ENCODE assay signal across 15 cellular contexts in the genomic region with DNA sequence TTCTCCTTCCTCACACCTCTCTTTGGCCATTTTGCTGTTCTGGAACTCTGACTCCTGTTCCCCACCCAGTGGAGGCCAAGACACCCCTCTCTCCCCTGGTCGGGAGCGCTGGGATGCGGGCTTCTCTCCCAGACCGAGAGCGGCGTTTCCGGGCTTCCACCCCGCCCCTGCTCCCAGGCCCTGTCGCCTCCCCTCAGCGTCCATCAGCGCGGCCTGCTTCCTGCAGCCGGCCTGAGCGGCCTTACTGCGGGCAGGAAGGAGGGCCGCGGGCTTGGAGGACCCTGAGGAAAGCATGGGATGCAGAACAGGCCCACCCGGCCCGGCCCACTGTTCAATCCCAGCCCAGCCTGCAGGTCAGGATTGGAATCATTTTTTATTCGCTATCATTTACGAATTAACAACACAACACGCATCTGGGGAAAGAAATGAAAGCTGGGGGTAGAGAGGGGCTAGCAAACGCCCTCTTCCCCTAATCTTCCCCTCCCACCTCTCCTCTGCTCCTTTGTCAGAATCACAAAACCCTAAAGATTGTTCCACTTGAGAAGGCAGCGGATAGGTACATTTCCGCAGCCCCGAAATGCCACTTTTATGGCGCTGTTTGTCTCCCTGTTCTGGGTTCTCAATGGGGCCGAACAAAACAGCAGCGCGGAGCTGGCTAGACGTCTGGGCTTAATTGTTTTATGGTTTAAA. TPM values are rescaled to one million over a fixed set of nuclear protein-coding genes. Genes with fewer than 3 reads are reported as not detected.
DNase-seq lines count a peak whose midpoint lies in the region; ATAC-seq and TF ChIP-seq lines count a peak whose summit lies in the region.
"Had no signal": no experiment of that assay in that cellular context is flagged by ENCODE, and none has a peak within 500 bp of the region (broad histone marks: within the 10 kb centered on the region; RNA-seq: fewer than 3 reads in every experiment).

No MANE protein-coding gene starts in this region.

- peaks cover 6% of the 10 kb centered on the region for H3K36me3 Mint-ChIP-seq in Caco-2 (ENCODE audit: insufficient read depth, unreplicated experiment)
- H3K36me3 Mint-ChIP-seq: activated naive CD8-positive, alpha-beta T cell treated with anti-CD3 and anti-CD28 coated beads for 36 hours; CD8-positive, alpha-beta T cell had no signal

- H3K79me1 ChIP-seq in neuronal stem cell (ENCODE audit: low read depth, low read length) = peaks cover 2% of the 10 kb centered on the region

- no peak for TF ChIP-seq CTCF in Caco-2 (IDR thresholded peaks at IDR 0.05; ENCODE audit: insufficient read depth in 1 of 2, low read depth in 1 of 2, low read length in 1 of 2, severe bottlenecking in 1 of 2, unreplicated experiment in 1 of 2)
- no peak for TF ChIP-seq CTCF in epithelial cell of proximal tubule (conservative IDR thresholded peaks at IDR 0.05; ENCODE audit: low read depth, low read length)

- H3K27ac Mint-ChIP-seq in Caco-2 (ENCODE audit: unreplicated experiment) = no peak overlapping the region
- H3K27ac Mint-ChIP-seq: activated naive CD8-positive, alpha-beta T cell treated with anti-CD3 and anti-CD28 coated beads for 36 hours; CD8-positive, alpha-beta T cell had no signal

- no peaks in the 10 kb centered on the region for H3K27me3 ChIP-seq in Caco-2 (replicated peaks; ENCODE audit: control insufficient read depth, insufficient read depth, low read length)
- peaks cover 72 to 99% (median 95%) of the 10 kb centered on the region in 3 experiments for H3K27me3 ChIP-seq in neuronal stem cell (ENCODE audit: control insufficient read depth in 3 of 3, insufficient read depth in 3 of 3, low read depth in 1 of 3, low read length in 3 of 3)

- no peaks in the 10 kb centered on the region for H3K9me3 ChIP-seq in Caco-2
- peaks cover 0 to 2% of the 10 kb centered on the region in 2 donors for H3K9me3 ChIP-seq in neuronal stem cell (replicated peaks in 1 of 2; ENCODE audit: control insufficient read depth in 2 of 2, insufficient read depth in 1 of 2, low read depth in 1 of 2, low read length in 2 of 2)
- H3K9me3 ChIP-seq: esophagus muscularis mucosa had no signal

- H3K36me3 ChIP-seq in Caco-2 (ENCODE audit: control insufficient read depth, insufficient read depth, low read length) (no peaks in the 10 kb centered on the region), neuronal stem cell (replicated peaks in 1 of 2; ENCODE audit: control insufficient read depth in 2 of 2, insufficient read depth in 2 of 2, low read length in 2 of 2) (no peaks in the 10 kb centered on the region)
- H3K36me3 ChIP-seq: esophagus muscularis mucosa had no signal

- no peak overlapping the region for H3K14ac ChIP-seq in neuronal stem cell (ENCODE audit: low read length)

- H3K4me3 Mint-ChIP-seq in Caco-2 (ENCODE audit: unreplicated experiment) = peak overlapping the region; percentile 87
- H3K4me3 Mint-ChIP-seq: activated naive CD8-positive, alpha-beta T cell treated with anti-CD3 and anti-CD28 coated beads for 36 hours had no signal

- H2BK5ac ChIP-seq in neuronal stem cell (ENCODE audit: low read length) = no peak overlapping the region

- POLR2A ChIA-PET in Caco-2 (lab: Charles Lee) = no interaction called here

- H3K4me1 ChIP-seq in Caco-2 (peaks cover 32% of the 10 kb centered on the region), neuronal stem cell (ENCODE audit: control insufficient read depth in 2 of 2, insufficient read depth in 1 of 2, low read depth in 1 of 2, low read length in 2 of 2) (no peaks in the 10 kb centered on the region)

- no peaks in the 10 kb centered on the region for H3K9me3 Mint-ChIP-seq in Caco-2 (ENCODE audit: unreplicated experiment)
- H3K9me3 Mint-ChIP-seq: activated naive CD8-positive, alpha-beta T cell treated with anti-CD3 and anti-CD28 coated beads for 36 hours; CD8-positive, alpha-beta T cell had no signal

- no TSS peak for BruUV-seq in Caco-2 (replicated peaks; lab: Mats Ljungman, UMichigan)

- H3K23ac ChIP-seq in neuronal stem cell (ENCODE audit: low read depth, low read length, poor library complexity) = no peak overlapping the region

- peaks cover 7% of the 10 kb centered on the region for H3K4me1 Mint-ChIP-seq in Caco-2 (ENCODE audit: low read depth, unreplicated experiment)

- DNase-seq in Caco-2 (no peak), LHCN-M2 (ENCODE audit: low read depth) (peak; percentile 69), epithelial cell of proximal tubule (ENCODE audit: low read depth) (no peak), neuronal stem cell (ENCODE audit: low spot score) (no peak), HuH-7 (ENCODE audit: low spot score) (no peak), EL (no peak), NOMO-1 treated with DMSO at 0.1 percent for 48 hours (lab: John Stamatoyannopoulos, UW; ENCODE audit: unreplicated experiment) (no peak)
- DNase-seq: activated naive CD8-positive, alpha-beta T cell treated with anti-CD3 and anti-CD28 coated beads for 36 hours; CD8-positive, alpha-beta T cell; IMR-90; NCI-H446 treated with DMSO at 0.1 percent for 48 hours; right cardiac atrium; RPMI8226 had no signal

- no peak overlapping the region for H3K9ac ChIP-seq in neuronal stem cell (ENCODE audit: low read depth, low read length, poor library complexity)

- H3K27me3 Mint-ChIP-seq in Caco-2 (ENCODE audit: insufficient read depth, unreplicated experiment) = no peaks in the 10 kb centered on the region

- no peak overlapping the region for H3K4ac ChIP-seq in neuronal stem cell (ENCODE audit: low read length)

- no peak overlapping the region for H4K91ac ChIP-seq in neuronal stem cell (ENCODE audit: low read depth, low read length, poor library complexity)

- no peak overlapping the region for H3K27ac ChIP-seq in neuronal stem cell (replicated peaks; ENCODE audit: low read length)
- H3K27ac ChIP-seq: esophagus muscularis mucosa had no signal

- H3K18ac ChIP-seq in neuronal stem cell (ENCODE audit: low read length) = no peak overlapping the region

- no CpG with 5 or more reads among the region's 31 CpGs for WGBS in neuronal stem cell (ENCODE audit: extremely low coverage in 2 of 2, insufficient read length in 2 of 2, insufficient replicate concordance in 1 of 2), 2 donors

- H2BK120ac ChIP-seq in neuronal stem cell (ENCODE audit: low read depth, low read length) = no peak overlapping the region

- H3K4me3 ChIP-seq in Caco-2 (ENCODE audit: low read depth, low read length) = no peak overlapping the region; the same call in 1 of the 2 replicates
- peak overlapping the region; percentile 53 for H3K4me3 ChIP-seq in epithelial cell of proximal tubule (ENCODE audit: low read depth, low read length)
- H3K4me3 ChIP-seq in neuronal stem cell (ENCODE audit: low read length in 2 of 2) = no peak overlapping the region

- peak overlapping the region; percentile 74 for H2AFZ ChIP-seq in neuronal stem cell (ENCODE audit: low read length)

- ATAC-seq in SK-N-SH treated with all-trans-retinoic acid at 6 μM for 48 hours = no peak

- intact Hi-C loops in Caco-2 (cut with micrococcal nuclease; ENCODE audit: unreplicated experiment) = no loop called here

- H2BK12ac ChIP-seq in neuronal stem cell (ENCODE audit: low read length) = no peak overlapping the region

- no peak overlapping the region for H2BK15ac ChIP-seq in neuronal stem cell (ENCODE audit: low read length)

- CTCF ChIA-PET in Caco-2 (lab: Charles Lee) = interaction anchor here (0.7 to 5.3 kb wide), 6 partner anchors 10 to 203 kb away, joined by 3 to 80 read pairs (median 6); partner anchors contain the start of gene HOXC6

- no peak overlapping the region for H4K8ac ChIP-seq in neuronal stem cell (ENCODE audit: low read depth, low read length)

- no peak overlapping the region for H2AK5ac ChIP-seq in neuronal stem cell (ENCODE audit: low read depth, low read length)

- H3K4me2 ChIP-seq in neuronal stem cell (ENCODE audit: insufficient read depth, low read length, poor library complexity, severe bottlenecking) = no peak overlapping the region

TF ChIP-seq in SK-N-SH treated with all-trans-retinoic acid at 6 μM for 48 hours, 23 proteins besides CTCF, POLR2A, EP300 and RAD21 (continues in another document):
- TF ChIP-seq ISL1 (CRISPR knock-in tag; IDR thresholded peaks at IDR 0.05) = no peak
- TF ChIP-seq ZNF565 (CRISPR knock-in tag; conservative IDR thresholded peaks at IDR 0.05; ENCODE audit: low read depth) = no peak
- TF ChIP-seq SNAI2 (CRISPR knock-in tag; IDR thresholded peaks at IDR 0.05) = no peak
- no peak for TF ChIP-seq BACH2 (CRISPR knock-in tag; IDR thresholded peaks at IDR 0.05; ENCODE audit: borderline replicate concordance)

RNA-seq across cellular contexts. Expression of gene HOXC8, which starts 3.8 kb away (rescaled TPM):
- total RNA-seq in Caco-2 (2022) (10.8 and 11.3 TPM in 2 replicates), LHCN-M2 (2014; rRNA removed) (8.7 and 10.0 TPM in 2 replicates), epithelial cell of proximal tubule (1.3 and 1.4 TPM in 2 replicates)
- 29.8 TPM for polyA plus RNA-seq in LHCN-M2 (2012)
- not detected for polyA plus RNA-seq in neuronal stem cell (2013, experiment 1 of 2)
- polyA plus RNA-seq in neuronal stem cell (2013, experiment 2 of 2) = not detected
- total RNA-seq: activated naive CD8-positive, alpha-beta T cell treated with anti-CD3 and anti-CD28 coated beads for 36 hours; CD8-positive, alpha-beta T cell; esophagus muscularis mucosa; right cardiac atrium had no signal
- polyA plus RNA-seq: right cardiac atrium had no signal

RNA-seq across cellular contexts. Expression of gene HOXC9, which starts 5.0 kb away (rescaled TPM):
- total RNA-seq in Caco-2 (2022) (2.9 and 3.1 TPM in 2 replicates), LHCN-M2 (2014; rRNA removed) (7.8 and 8.8 TPM in 2 replicates), epithelial cell of proximal tubule (9.9 and 11.0 TPM in 2 replicates)
- polyA plus RNA-seq in LHCN-M2 (2012) = 12.1 TPM
- not detected for polyA plus RNA-seq in neuronal stem cell (2013, experiment 1 of 2)
- not detected for polyA plus RNA-seq in neuronal stem cell (2013, experiment 2 of 2)
- total RNA-seq: activated naive CD8-positive, alpha-beta T cell treated with anti-CD3 and anti-CD28 coated beads for 36 hours; CD8-positive, alpha-beta T cell; esophagus muscularis mucosa; IMR-90 had no signal
- polyA plus RNA-seq: right cardiac atrium had no signal

RNA-seq across cellular contexts. Expression of gene HOXC10, which starts 20.0 kb away (rescaled TPM):
- total RNA-seq in Caco-2 (2022) (4.0 and 4.5 TPM in 2 replicates), LHCN-M2 (2014; rRNA removed) (6.9 and 7.5 TPM in 2 replicates), epithelial cell of proximal tubule (9.5 and 15.7 TPM in 2 replicates)
- polyA plus RNA-seq in LHCN-M2 (2012) = 15.9 TPM
- polyA plus RNA-seq in neuronal stem cell (2013, experiment 1 of 2) = not detected
- polyA plus RNA-seq in neuronal stem cell (2013, experiment 2 of 2) = not detected
- total RNA-seq: activated naive CD8-positive, alpha-beta T cell treated with anti-CD3 and anti-CD28 coated beads for 36 hours; CD8-positive, alpha-beta T cell; esophagus muscularis mucosa; IMR-90; right cardiac atrium had no signal
- polyA plus RNA-seq: right cardiac atrium had no signal

RNA-seq across cellular contexts. Expression of gene HOXC6, which starts 23.3 kb away (rescaled TPM):
- total RNA-seq in Caco-2 (2022) (10.2 and 12.1 TPM in 2 replicates), LHCN-M2 (2014; rRNA removed) (5.3 and 5.6 TPM in 2 replicates), epithelial cell of proximal tubule (2.7 and 3.2 TPM in 2 replicates)
- polyA plus RNA-seq in LHCN-M2 (2012) = 24.5 TPM
- not detected for polyA plus RNA-seq in neuronal stem cell (2013, experiment 1 of 2)
- polyA plus RNA-seq in neuronal stem cell (2013, experiment 2 of 2) = not detected
- total RNA-seq: activated naive CD8-positive, alpha-beta T cell treated with anti-CD3 and anti-CD28 coated beads for 36 hours; CD8-positive, alpha-beta T cell; IMR-90 had no signal

RNA-seq across cellular contexts. Expression of gene HOXC5, which starts 27.9 kb away (rescaled TPM):
- total RNA-seq in Caco-2 (2022) = 3.4 and 3.6 TPM in 2 replicates
- 1.8 and 2.9 TPM in 2 replicates for total RNA-seq in LHCN-M2 (2014; rRNA removed)
- 0.55 TPM for polyA plus RNA-seq in LHCN-M2 (2012)
- 0.80 and 1.2 TPM in 2 replicates for total RNA-seq in epithelial cell of proximal tubule
- not detected for polyA plus RNA-seq in neuronal stem cell (2013, experiment 1 of 2)
- polyA plus RNA-seq in neuronal stem cell (2013, experiment 2 of 2) = not detected
- total RNA-seq: activated naive CD8-positive, alpha-beta T cell treated with anti-CD3 and anti-CD28 coated beads for 36 hours; CD8-positive, alpha-beta T cell; IMR-90; right cardiac atrium had no signal
- polyA plus RNA-seq: IMR-90 had no signal
